In genomic region chr12:6336859-6337744, GRCh38 we compare ENCODE assay signal across 9 cellular contexts. TPM values are rescaled to one million over a fixed set of nuclear protein-coding genes. Genes with fewer than 3 reads are reported as not detected.
DNase-seq lines count a peak whose midpoint lies in the region; ATAC-seq and TF ChIP-seq lines count a peak whose summit lies in the region.
"Had no signal": no experiment of that assay in that cellular context is flagged by ENCODE, and none has a peak within 500 bp of the region (broad histone marks: within the 10 kb centered on the region; RNA-seq: fewer than 3 reads in every experiment).

No MANE protein-coding gene starts in this region.

- no peaks in the 10 kb centered on the region for H3K9me3 ChIP-seq in BLaER1 treated with 17β-estradiol and CSF1 and Interleukin-3, amounts not matched to agents 10 nM and 100 nM (replicated peaks in 1 of 11)
- no peaks in the 10 kb centered on the region for H3K9me3 ChIP-seq in MG63
- no peaks in the 10 kb centered on the region for H3K9me3 ChIP-seq in right atrium auricular region

- H3K4me1 ChIP-seq in BLaER1 treated with 17β-estradiol and CSF1 and Interleukin-3, amounts not matched to agents 10 nM and 100 nM, result peaks cover 50 to 82% (median 72%) of the 10 kb centered on the region in 10 experiments
- peaks cover 0 to 75% of the 10 kb centered on the region in 2 donors for H3K4me1 ChIP-seq in right atrium auricular region

- H3K36me3 ChIP-seq in BLaER1 treated with 17β-estradiol and CSF1 and Interleukin-3, amounts not matched to agents 10 nM and 100 nM, result peaks cover 49 to 89% (median 73%) of the 10 kb centered on the region in 11 experiments
- peaks cover 74% of the 10 kb centered on the region for H3K36me3 ChIP-seq in MG63
- peaks cover 30% of the 10 kb centered on the region for H3K36me3 ChIP-seq in right atrium auricular region

- DNase-seq in MG63 (peak; percentile 61), right atrium auricular region (ENCODE audit: low spot score) (no peak), SHP77 (lab: John Stamatoyannopoulos, UW) (no peak), omental fat pad (ENCODE audit: low spot score) (no peak)
- peak; percentile 35 to 39 for DNase-seq in activated T-helper 1 cell treated with anti-CD3 and anti-CD28 coated beads, Interleukin-2, amount 50 U/mL, for 16 hours (ENCODE audit: low read depth in 1 of 2, low spot score in 1 of 2)
- peak; percentile 45 to 57 for DNase-seq in stimulated activated CD8-positive, alpha-beta memory T cell treated with anti-CD3 and anti-CD28 coated beads, Interleukin-15, amount 100 ng/mL, for 4 hours (ENCODE audit: low read depth in 2 of 2)

- no peaks in the 10 kb centered on the region; a peak in 1 of 22 replicates for H3K27me3 ChIP-seq in BLaER1 treated with 17β-estradiol and CSF1 and Interleukin-3, amounts not matched to agents 10 nM and 100 nM
- H3K27me3 ChIP-seq in MG63 (no peaks in the 10 kb centered on the region), right atrium auricular region (no peaks in the 10 kb centered on the region)

- no peak for ATAC-seq in HG02588 (IDR thresholded peaks at IDR 0.05; ENCODE audit: unreplicated experiment)
- ATAC-seq in omental fat pad (ENCODE audit: low FRiP score), result no peak

- peak overlapping the region; percentile 95 to 100 (median 99) for H3K4me2 ChIP-seq in BLaER1 treated with 17β-estradiol and CSF1 and Interleukin-3, amounts not matched to agents 10 nM and 100 nM

- H3K4me3 ChIP-seq in BLaER1 treated with 17β-estradiol and CSF1 and Interleukin-3, amounts not matched to agents 10 nM and 100 nM, result peak overlapping the region; percentile 84 to 100 (median 97)
- H3K4me3 ChIP-seq in MG63 (peak overlapping the region; percentile 39), right atrium auricular region (peak overlapping the region; percentile 37 to 95)

- H3K27ac ChIP-seq in BLaER1 treated with 17β-estradiol and CSF1 and Interleukin-3, amounts not matched to agents 10 nM and 100 nM, result peak overlapping the region; percentile 92 to 100 (median 98)
- peak overlapping the region; percentile 98 for H3K27ac ChIP-seq in right atrium auricular region

- peak overlapping the region; percentile 94 to 100 (median 98) for H3K9ac ChIP-seq in BLaER1 treated with 17β-estradiol and CSF1 and Interleukin-3, amounts not matched to agents 10 nM and 100 nM

- no peak for TF ChIP-seq CTCF in right atrium auricular region (IDR thresholded peaks at IDR 0.05)
- TF ChIP-seq CTCF in omental fat pad (IDR thresholded peaks at IDR 0.05), result no peak

- H4K20me1 ChIP-seq in BLaER1 treated with 17β-estradiol and CSF1 and Interleukin-3, amounts not matched to agents 10 nM and 100 nM, result peaks cover 82 to 96% (median 92%) of the 10 kb centered on the region in 11 experiments

RNA-seq across cellular contexts. Expression of gene TNFRSF1A, which starts 4.8 kb away (rescaled TPM):
- total RNA-seq in MG63 (2014; rRNA removed; shearing (Covaris generic); ENCODE audit: low replicate concordance), result 181 and 208 TPM in 2 replicates
- total RNA-seq in right atrium auricular region (100 to 1,000 TPM in 1 of 2 donors, 10 to 100 TPM in 1; 62.9 to 176 TPM), omental fat pad (100 to 1,000 TPM; 279 to 689 (median 317) TPM)

RNA-seq across cellular contexts. Expression of gene PLEKHG6, which starts 26.6 kb away (rescaled TPM):
- total RNA-seq in MG63 (2014; rRNA removed; shearing (Covaris generic); ENCODE audit: low replicate concordance), result not detected in 2 replicates
- total RNA-seq in right atrium auricular region, result under 1 TPM in 1 of 2 donors, not detected in 1; 0.51 TPM
- 10 to 100 TPM; 10.1 to 77.1 (median 13.8) TPM for total RNA-seq in omental fat pad
- total RNA-seq: pulmonary artery endothelial cell had no signal

RNA-seq across cellular contexts. Expression of gene SCNN1A, which starts 38.3 kb away (rescaled TPM):
- 0.07 and 0.66 TPM in 2 replicates for total RNA-seq in MG63 (2014; rRNA removed; shearing (Covaris generic); ENCODE audit: low replicate concordance)
- total RNA-seq in right atrium auricular region, result 10 to 100 TPM in 1 of 2 donors, 1 to 10 TPM in 1; 2.7 to 18.7 TPM
- 10 to 100 TPM in 3 of 4 donors, 1 to 10 TPM in 1; 1.9 to 29.0 (median 15.7) TPM for total RNA-seq in omental fat pad

RNA-seq across cellular contexts. Expression of gene LTBR, which starts 46.9 kb away (rescaled TPM):
- 35.0 and 61.5 TPM in 2 replicates for total RNA-seq in MG63 (2014; rRNA removed; shearing (Covaris generic); ENCODE audit: low replicate concordance)
- 10 to 100 TPM; 63.6 to 72.1 TPM for total RNA-seq in right atrium auricular region
- 100 to 1,000 TPM in 3 of 4 donors, 10 to 100 TPM in 1; 99.9 to 171 (median 142) TPM for total RNA-seq in omental fat pad

Comparison
In these comparisons a context has a peak if more than half of its experiments do, and no peak if none do; other contexts are left out.
1. H3K4me3 ChIP-seq: peak in every context shown above with its lines; median percentile 97 in BLaER1 treated with 17β-estradiol and CSF1 and Interleukin-3, amounts not matched to agents 10 nM and 100 nM; 66 in right atrium auricular region; 39 in MG63.
2. DNase-seq: peak in MG63 (single experiment), activated T-helper 1 cell treated with anti-CD3 and anti-CD28 coated beads, Interleukin-2, amount 50 U/mL, for 16 hours (2 of 2) and stimulated activated CD8-positive, alpha-beta memory T cell treated with anti-CD3 and anti-CD28 coated beads, Interleukin-15, amount 100 ng/mL, for 4 hours (2 of 2); none in right atrium auricular region (single experiment), SHP77 (0 of 2) and omental fat pad (single experiment).
3. RNA of gene PLEKHG6, which starts 26.6 kb away (total RNA-seq): 10.1 to 77.1 TPM in omental fat pad; 0.51 TPM in right atrium auricular region and not detected in MG63; every median in the first group is over 4 times any median in the second.